ENCODE assay signal across 1 cellular context in the genomic region with DNA sequence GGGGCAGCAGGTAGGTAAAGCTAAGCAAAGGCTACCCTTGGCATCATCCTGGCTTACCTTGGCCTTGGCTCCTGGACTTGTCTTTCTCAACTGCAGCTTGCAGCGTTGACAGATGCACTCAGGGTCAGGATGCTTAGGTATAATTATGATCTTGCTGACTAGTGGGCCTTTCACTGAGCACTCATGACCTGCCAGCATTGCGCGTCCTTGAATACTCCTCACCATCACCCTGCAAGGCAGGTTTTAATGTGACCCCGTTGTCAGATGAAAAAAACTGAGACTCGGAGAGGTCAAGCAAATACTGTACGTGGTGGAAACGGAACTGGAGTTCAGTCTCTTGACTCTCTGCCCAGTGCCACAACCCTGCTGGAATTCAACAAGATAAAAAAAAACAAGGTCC.
TF ChIP-seq lines count a peak whose summit lies in the region.

No MANE protein-coding gene starts in this region.

TF ChIP-seq in HepG2, 621 proteins besides CTCF, POLR2A, EP300 and RAD21 (continued from another document and continues in another):
- TF ChIP-seq SP140L (CRISPR knock-in tag; IDR thresholded peaks at IDR 0.05; ENCODE audit: borderline replicate concordance): no peak
- no peak for TF ChIP-seq NCOA1 (CRISPR knock-in tag; IDR thresholded peaks at IDR 0.05)
- TF ChIP-seq ZKSCAN1 (IDR thresholded peaks at IDR 0.05; ENCODE audit: low read length): no peak
- TF ChIP-seq, protein P1, sequence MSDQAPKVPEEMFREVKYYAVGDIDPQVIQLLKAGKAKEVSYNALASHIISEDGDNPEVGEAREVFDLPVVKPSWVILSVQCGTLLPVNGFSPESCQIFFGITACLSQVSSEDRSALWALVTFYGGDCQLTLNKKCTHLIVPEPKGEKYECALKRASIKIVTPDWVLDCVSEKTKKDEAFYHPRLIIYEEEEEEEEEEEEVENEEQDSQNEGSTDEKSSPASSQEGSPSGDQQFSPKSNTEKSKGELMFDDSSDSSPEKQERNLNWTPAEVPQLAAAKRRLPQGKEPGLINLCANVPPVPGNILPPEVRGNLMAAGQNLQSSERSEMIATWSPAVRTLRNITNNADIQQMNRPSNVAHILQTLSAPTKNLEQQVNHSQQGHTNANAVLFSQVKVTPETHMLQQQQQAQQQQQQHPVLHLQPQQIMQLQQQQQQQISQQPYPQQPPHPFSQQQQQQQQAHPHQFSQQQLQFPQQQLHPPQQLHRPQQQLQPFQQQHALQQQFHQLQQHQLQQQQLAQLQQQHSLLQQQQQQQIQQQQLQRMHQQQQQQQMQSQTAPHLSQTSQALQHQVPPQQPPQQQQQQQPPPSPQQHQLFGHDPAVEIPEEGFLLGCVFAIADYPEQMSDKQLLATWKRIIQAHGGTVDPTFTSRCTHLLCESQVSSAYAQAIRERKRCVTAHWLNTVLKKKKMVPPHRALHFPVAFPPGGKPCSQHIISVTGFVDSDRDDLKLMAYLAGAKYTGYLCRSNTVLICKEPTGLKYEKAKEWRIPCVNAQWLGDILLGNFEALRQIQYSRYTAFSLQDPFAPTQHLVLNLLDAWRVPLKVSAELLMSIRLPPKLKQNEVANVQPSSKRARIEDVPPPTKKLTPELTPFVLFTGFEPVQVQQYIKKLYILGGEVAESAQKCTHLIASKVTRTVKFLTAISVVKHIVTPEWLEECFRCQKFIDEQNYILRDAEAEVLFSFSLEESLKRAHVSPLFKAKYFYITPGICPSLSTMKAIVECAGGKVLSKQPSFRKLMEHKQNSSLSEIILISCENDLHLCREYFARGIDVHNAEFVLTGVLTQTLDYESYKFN (CRISPR knock-in tag; conservative IDR thresholded peaks at IDR 0.05): peak; percentile 53; the same call in 1 of the 2 replicates
- peak; percentile 33; the same call in 1 of the 2 replicates for TF ChIP-seq ETV5 (CRISPR knock-in tag; IDR thresholded peaks at IDR 0.05; ENCODE audit: borderline replicate concordance)
- TF ChIP-seq ZFY (CRISPR knock-in tag; IDR thresholded peaks at IDR 0.05): no peak
- TF ChIP-seq MIER2 (CRISPR knock-in tag; IDR thresholded peaks at IDR 0.05): no peak
- TF ChIP-seq, protein P2, sequence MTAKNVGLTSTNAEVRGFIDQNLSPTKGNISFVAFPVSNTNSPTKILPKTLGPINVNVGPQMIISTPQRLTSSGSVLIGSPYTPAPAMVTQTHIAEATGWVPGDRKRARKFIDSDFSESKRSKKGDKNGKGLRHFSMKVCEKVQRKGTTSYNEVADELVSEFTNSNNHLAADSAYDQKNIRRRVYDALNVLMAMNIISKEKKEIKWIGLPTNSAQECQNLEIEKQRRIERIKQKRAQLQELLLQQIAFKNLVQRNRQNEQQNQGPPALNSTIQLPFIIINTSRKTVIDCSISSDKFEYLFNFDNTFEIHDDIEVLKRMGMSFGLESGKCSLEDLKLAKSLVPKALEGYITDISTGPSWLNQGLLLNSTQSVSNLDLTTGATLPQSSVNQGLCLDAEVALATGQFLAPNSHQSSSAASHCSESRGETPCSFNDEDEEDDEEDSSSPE (CRISPR knock-in tag; IDR thresholded peaks at IDR 0.05): no peak
- TF ChIP-seq ZNF572 (CRISPR knock-in tag; IDR thresholded peaks at IDR 0.05): no peak
- no peak for TF ChIP-seq TOE1 (CRISPR knock-in tag; IDR thresholded peaks at IDR 0.05)
- no peak for TF ChIP-seq ZBTB20 (CRISPR knock-in tag; IDR thresholded peaks at IDR 0.05; ENCODE audit: borderline replicate concordance, low read depth)
- no peak for TF ChIP-seq IRF2 (CRISPR knock-in tag; IDR thresholded peaks at IDR 0.05)
- TF ChIP-seq, protein P3, sequence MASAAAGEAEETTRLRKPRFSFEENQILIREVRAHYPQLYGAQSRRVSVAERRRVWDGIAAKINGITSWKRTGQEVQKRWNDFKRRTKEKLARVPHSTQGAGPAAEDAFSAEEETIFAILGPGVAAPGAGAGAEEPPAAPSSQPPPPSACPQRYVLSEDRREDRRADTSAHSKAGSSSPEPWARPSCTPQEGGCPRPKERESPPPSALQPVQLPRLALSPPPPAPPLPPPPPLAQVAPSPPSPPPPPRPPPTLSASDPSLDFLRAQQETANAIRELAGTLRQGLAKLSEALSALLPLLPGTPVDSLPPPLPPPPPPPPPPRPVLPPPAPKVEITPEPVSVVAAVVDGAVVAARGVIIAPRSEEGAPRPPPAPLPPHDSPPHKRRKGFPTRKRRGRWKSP (CRISPR knock-in tag; IDR thresholded peaks at IDR 0.05): no peak
- TF ChIP-seq ZNF547 (CRISPR knock-in tag; IDR thresholded peaks at IDR 0.05): no peak
- TF ChIP-seq HHEX (CRISPR knock-in tag; IDR thresholded peaks at IDR 0.05): no peak
- TF ChIP-seq, protein P4, sequence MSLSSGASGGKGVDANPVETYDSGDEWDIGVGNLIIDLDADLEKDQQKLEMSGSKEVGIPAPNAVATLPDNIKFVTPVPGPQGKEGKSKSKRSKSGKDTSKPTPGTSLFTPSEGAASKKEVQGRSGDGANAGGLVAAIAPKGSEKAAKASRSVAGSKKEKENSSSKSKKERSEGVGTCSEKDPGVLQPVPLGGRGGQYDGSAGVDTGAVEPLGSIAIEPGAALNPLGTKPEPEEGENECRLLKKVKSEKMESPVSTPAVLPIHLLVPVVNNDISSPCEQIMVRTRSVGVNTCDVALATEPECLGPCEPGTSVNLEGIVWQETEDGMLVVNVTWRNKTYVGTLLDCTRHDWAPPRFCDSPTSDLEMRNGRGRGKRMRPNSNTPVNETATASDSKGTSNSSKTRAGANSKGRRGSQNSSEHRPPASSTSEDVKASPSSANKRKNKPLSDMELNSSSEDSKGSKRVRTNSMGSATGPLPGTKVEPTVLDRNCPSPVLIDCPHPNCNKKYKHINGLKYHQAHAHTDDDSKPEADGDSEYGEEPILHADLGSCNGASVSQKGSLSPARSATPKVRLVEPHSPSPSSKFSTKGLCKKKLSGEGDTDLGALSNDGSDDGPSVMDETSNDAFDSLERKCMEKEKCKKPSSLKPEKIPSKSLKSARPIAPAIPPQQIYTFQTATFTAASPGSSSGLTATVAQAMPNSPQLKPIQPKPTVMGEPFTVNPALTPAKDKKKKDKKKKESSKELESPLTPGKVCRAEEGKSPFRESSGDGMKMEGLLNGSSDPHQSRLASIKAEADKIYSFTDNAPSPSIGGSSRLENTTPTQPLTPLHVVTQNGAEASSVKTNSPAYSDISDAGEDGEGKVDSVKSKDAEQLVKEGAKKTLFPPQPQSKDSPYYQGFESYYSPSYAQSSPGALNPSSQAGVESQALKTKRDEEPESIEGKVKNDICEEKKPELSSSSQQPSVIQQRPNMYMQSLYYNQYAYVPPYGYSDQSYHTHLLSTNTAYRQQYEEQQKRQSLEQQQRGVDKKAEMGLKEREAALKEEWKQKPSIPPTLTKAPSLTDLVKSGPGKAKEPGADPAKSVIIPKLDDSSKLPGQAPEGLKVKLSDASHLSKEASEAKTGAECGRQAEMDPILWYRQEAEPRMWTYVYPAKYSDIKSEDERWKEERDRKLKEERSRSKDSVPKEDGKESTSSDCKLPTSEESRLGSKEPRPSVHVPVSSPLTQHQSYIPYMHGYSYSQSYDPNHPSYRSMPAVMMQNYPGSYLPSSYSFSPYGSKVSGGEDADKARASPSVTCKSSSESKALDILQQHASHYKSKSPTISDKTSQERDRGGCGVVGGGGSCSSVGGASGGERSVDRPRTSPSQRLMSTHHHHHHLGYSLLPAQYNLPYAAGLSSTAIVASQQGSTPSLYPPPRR (CRISPR knock-in tag; IDR thresholded peaks at IDR 0.05; ENCODE audit: borderline replicate concordance): peak; percentile 35; the same call in 1 of the 2 replicates
- TF ChIP-seq GABPA (IDR thresholded peaks at IDR 0.05; ENCODE audit: low read depth, low read length): no peak
- no peak; the same call in 1 of the 2 replicates for TF ChIP-seq GABPA (CRISPR knock-in tag; IDR thresholded peaks at IDR 0.05; ENCODE audit: low read depth)
- TF ChIP-seq SAP130 (CRISPR knock-in tag; IDR thresholded peaks at IDR 0.05; ENCODE audit: low read depth): peak; percentile 25; the same call in 1 of the 2 replicates
- no peak for TF ChIP-seq ZSCAN29 (CRISPR knock-in tag; conservative IDR thresholded peaks at IDR 0.05)
- no peak for TF ChIP-seq HOXA7 (CRISPR knock-in tag; IDR thresholded peaks at IDR 0.05)
- peak; percentile 34; the same call in 1 of the 2 replicates for TF ChIP-seq RXRA (CRISPR knock-in tag; IDR thresholded peaks at IDR 0.05)
- TF ChIP-seq GPN1 (CRISPR knock-in tag; IDR thresholded peaks at IDR 0.05; ENCODE audit: borderline replicate concordance): no peak
- peak; percentile 45; the same call in 1 of the 2 replicates for TF ChIP-seq MIER3 (CRISPR knock-in tag; IDR thresholded peaks at IDR 0.05; ENCODE audit: borderline replicate concordance)
- TF ChIP-seq TEAD3 (CRISPR knock-in tag; optimal IDR thresholded peaks at IDR 0.05; ENCODE audit: borderline replicate concordance): peak; percentile 36
- TF ChIP-seq, protein P5, sequence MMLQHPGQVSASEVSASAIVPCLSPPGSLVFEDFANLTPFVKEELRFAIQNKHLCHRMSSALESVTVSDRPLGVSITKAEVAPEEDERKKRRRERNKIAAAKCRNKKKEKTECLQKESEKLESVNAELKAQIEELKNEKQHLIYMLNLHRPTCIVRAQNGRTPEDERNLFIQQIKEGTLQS (CRISPR knock-in tag; IDR thresholded peaks at IDR 0.05): no peak
- 0 out of 2 replicates have a peak, but pooled peaks have one; percentile 23 for TF ChIP-seq ZNF441 (CRISPR knock-in tag; IDR thresholded peaks at IDR 0.05; ENCODE audit: borderline replicate concordance)
- no peak for TF ChIP-seq ZNF343 (CRISPR knock-in tag; IDR thresholded peaks at IDR 0.05)
- TF ChIP-seq, protein P6, sequence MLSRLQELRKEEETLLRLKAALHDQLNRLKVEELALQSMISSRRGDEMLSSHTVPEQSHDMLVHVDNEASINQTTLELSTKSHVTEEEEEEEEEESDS (CRISPR knock-in tag; IDR thresholded peaks at IDR 0.05; ENCODE audit: borderline replicate concordance): no peak
- TF ChIP-seq, protein P7, sequence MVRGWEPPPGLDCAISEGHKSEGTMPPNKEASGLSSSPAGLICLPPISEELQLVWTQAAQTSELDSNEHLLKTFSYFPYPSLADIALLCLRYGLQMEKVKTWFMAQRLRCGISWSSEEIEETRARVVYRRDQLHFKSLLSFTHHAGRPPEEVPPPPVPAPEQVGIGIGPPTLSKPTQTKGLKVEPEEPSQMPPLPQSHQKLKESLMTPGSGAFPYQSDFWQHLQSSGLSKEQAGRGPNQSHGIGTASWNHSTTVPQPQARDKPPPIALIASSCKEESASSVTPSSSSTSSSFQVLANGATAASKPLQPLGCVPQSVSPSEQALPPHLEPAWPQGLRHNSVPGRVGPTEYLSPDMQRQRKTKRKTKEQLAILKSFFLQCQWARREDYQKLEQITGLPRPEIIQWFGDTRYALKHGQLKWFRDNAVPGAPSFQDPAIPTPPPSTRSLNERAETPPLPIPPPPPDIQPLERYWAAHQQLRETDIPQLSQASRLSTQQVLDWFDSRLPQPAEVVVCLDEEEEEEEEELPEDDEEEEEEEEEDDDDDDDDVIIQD (CRISPR knock-in tag; IDR thresholded peaks at IDR 0.05; ENCODE audit: low read depth): 0 out of 2 replicates have a peak, but pooled peaks have one; percentile 15
- TF ChIP-seq HMG20B (CRISPR knock-in tag; conservative IDR thresholded peaks at IDR 0.05): no peak
- TF ChIP-seq HNRNPL (IDR thresholded peaks at IDR 0.05; ENCODE audit: low read depth, low read length): no peak
- TF ChIP-seq, protein P8, sequence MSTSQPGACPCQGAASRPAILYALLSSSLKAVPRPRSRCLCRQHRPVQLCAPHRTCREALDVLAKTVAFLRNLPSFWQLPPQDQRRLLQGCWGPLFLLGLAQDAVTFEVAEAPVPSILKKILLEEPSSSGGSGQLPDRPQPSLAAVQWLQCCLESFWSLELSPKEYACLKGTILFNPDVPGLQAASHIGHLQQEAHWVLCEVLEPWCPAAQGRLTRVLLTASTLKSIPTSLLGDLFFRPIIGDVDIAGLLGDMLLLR (CRISPR knock-in tag; IDR thresholded peaks at IDR 0.05): no peak
- no peak for TF ChIP-seq NFE2 (CRISPR knock-in tag; IDR thresholded peaks at IDR 0.05)
- TF ChIP-seq, protein P9, sequence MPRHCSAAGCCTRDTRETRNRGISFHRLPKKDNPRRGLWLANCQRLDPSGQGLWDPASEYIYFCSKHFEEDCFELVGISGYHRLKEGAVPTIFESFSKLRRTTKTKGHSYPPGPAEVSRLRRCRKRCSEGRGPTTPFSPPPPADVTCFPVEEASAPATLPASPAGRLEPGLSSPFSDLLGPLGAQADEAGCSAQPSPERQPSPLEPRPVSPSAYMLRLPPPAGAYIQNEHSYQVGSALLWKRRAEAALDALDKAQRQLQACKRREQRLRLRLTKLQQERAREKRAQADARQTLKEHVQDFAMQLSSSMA (CRISPR knock-in tag; IDR thresholded peaks at IDR 0.05): no peak
- TF ChIP-seq ZNF337 (CRISPR knock-in tag; IDR thresholded peaks at IDR 0.05; ENCODE audit: borderline replicate concordance, low read depth): no peak
- no peak for TF ChIP-seq FOXP1 (IDR thresholded peaks at IDR 0.05)
- no peak for TF ChIP-seq FOXP1 (CRISPR knock-in tag; IDR thresholded peaks at IDR 0.05)
- no peak for TF ChIP-seq ZFAT (CRISPR knock-in tag; conservative IDR thresholded peaks at IDR 0.05)
- TF ChIP-seq ZFP90 (CRISPR knock-in tag; IDR thresholded peaks at IDR 0.05; ENCODE audit: borderline replicate concordance): no peak
- no peak for TF ChIP-seq ZNF569 (CRISPR knock-in tag; IDR thresholded peaks at IDR 0.05; ENCODE audit: borderline replicate concordance)
- TF ChIP-seq DPF2 (CRISPR knock-in tag; IDR thresholded peaks at IDR 0.05; ENCODE audit: borderline replicate concordance, low read depth): 0 out of 2 replicates have a peak, but pooled peaks have one; percentile 15
- TF ChIP-seq MED1 (CRISPR knock-in tag; IDR thresholded peaks at IDR 0.05): peak; percentile 65
- TF ChIP-seq, protein P10, sequence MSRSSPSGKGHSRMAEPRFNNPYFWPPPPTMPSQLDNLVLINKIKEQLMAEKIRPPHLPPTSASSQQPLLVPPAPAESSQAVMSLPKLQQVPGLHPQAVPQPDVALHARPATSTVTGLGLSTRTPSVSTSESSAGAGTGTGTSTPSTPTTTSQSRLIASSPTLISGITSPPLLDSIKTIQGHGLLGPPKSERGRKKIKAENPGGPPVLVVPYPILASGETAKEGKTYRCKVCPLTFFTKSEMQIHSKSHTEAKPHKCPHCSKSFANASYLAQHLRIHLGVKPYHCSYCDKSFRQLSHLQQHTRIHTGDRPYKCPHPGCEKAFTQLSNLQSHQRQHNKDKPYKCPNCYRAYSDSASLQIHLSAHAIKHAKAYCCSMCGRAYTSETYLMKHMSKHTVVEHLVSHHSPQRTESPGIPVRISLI (CRISPR knock-in tag; IDR thresholded peaks at IDR 0.05; ENCODE audit: borderline replicate concordance): peak; percentile 84; the same call in 1 of the 2 replicates
- TF ChIP-seq, protein P11, sequence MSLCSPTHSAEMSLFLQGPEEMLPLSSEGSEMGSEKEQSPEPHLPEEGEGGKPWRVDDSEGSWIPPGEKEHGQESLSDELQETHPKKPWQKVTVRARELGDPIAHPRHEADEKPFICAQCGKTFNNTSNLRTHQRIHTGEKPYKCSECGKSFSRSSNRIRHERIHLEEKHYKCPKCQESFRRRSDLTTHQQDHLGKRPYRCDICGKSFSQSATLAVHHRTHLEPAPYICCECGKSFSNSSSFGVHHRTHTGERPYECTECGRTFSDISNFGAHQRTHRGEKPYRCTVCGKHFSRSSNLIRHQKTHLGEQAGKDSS (CRISPR knock-in tag; IDR thresholded peaks at IDR 0.05; ENCODE audit: borderline replicate concordance, low read depth): no peak
- TF ChIP-seq DMAP1 (CRISPR knock-in tag; IDR thresholded peaks at IDR 0.05): no peak
